27 cellular contexts compared by ENCODE assay signal in genomic region chr17:59421722-59422121, GRCh38.
"Had no signal": no experiment of that assay in that cellular context is flagged by ENCODE, and none has a peak within 500 bp of the region (broad histone marks: within the 10 kb centered on the region; RNA-seq: fewer than 3 reads in every experiment).

No MANE protein-coding gene starts in this region.

- H3K4me3 ChIP-seq: colonic mucosa, gastroesophageal sphincter, hepatocyte, mucosa of descending colon, pancreas, stomach, thyroid gland, vagina had no signal

- ATAC-seq: esophagus mucosa; gastroesophageal sphincter; mucosa of descending colon; natural killer cell treated with Interleukin-12 subunit alpha and Interleukin-12 subunit beta and Interleukin-15 and Interleukin-18, amount 100 ng/mL, for 72 hours; right cardiac atrium; stimulated activated naive B cell treated with anti-CD40 and anti-IgM and Interleukin-4, amounts not matched to agents 10 μg/mL and 1 μg/mL and 100 μg/mL, for 72 hours had no signal

- H3K4me3 Mint-ChIP-seq: dendritic cell treated with granulocyte-macrophage colony-stimulating factor and Interleukin-4, amounts not matched to agents 40 ng/mL and 50 ng/mL, for 4 days; endodermal cell; mesothelial cell of epicardium; naive B cell; natural killer cell treated with Interleukin-12 subunit alpha and Interleukin-12 subunit beta and Interleukin-15 and Interleukin-18, amount 100 ng/mL, for 72 hours; neural crest cell; stimulated activated naive B cell treated with anti-CD40 and anti-IgM and Interleukin-4, amounts not matched to agents 10 μg/mL and 1 μg/mL and 100 μg/mL, for 72 hours had no signal

- H3K4me1 Mint-ChIP-seq: naive B cell had no signal

- H3K4me1 ChIP-seq: colonic mucosa had no signal

- H3K27me3 ChIP-seq: colonic mucosa, gastroesophageal sphincter, hepatocyte, neutrophil, pancreas, stomach, thyroid gland, vagina had no signal

- DNase-seq: colonic mucosa; effector CD8-positive, alpha-beta T cell; endodermal cell; foreskin fibroblast; glutamatergic neuron; kidney; mesenchymal stem cell; mucosa of descending colon; naive B cell; pancreas; right cardiac atrium; stimulated activated CD4-positive, alpha-beta T cell treated with anti-CD3 and anti-CD28 coated beads, Interleukin-15, amount 100 ng/mL, for 24 hours; stimulated activated CD4-positive, alpha-beta T cell treated with anti-CD3 and anti-CD28 coated beads, Interleukin-2, amount 100 ng/mL, for 48 hours; stimulated activated naive B cell treated with anti-CD40 and anti-IgM and Interleukin-4, amounts not matched to agents 10 μg/mL and 1 μg/mL and 100 μg/mL, for 72 hours; stomach; thyroid gland had no signal

- H3K27ac Mint-ChIP-seq: dendritic cell treated with granulocyte-macrophage colony-stimulating factor and Interleukin-4, amounts not matched to agents 40 ng/mL and 50 ng/mL, for 4 days; endodermal cell; mesothelial cell of epicardium; natural killer cell treated with Interleukin-12 subunit alpha and Interleukin-12 subunit beta and Interleukin-15 and Interleukin-18, amount 100 ng/mL, for 72 hours; progenitor cell of endocrine pancreas; stimulated activated naive B cell treated with anti-CD40 and anti-IgM and Interleukin-4, amounts not matched to agents 10 μg/mL and 1 μg/mL and 100 μg/mL, for 72 hours had no signal

- H3K9me3 Mint-ChIP-seq: dendritic cell treated with granulocyte-macrophage colony-stimulating factor and Interleukin-4, amounts not matched to agents 40 ng/mL and 50 ng/mL, for 4 days; mesothelial cell of epicardium; naive B cell; natural killer cell treated with Interleukin-12 subunit alpha and Interleukin-12 subunit beta and Interleukin-15 and Interleukin-18, amount 100 ng/mL, for 72 hours; neural crest cell; stimulated activated naive B cell treated with anti-CD40 and anti-IgM and Interleukin-4, amounts not matched to agents 10 μg/mL and 1 μg/mL and 100 μg/mL, for 72 hours had no signal

- H3K27ac ChIP-seq: colonic mucosa, epithelial cell of prostate, neutrophil, vagina had no signal

- H3K9me3 ChIP-seq: colonic mucosa, gastroesophageal sphincter, mucosa of descending colon, neutrophil, pancreas, stomach, thyroid gland, vagina had no signal

- H3K36me3 Mint-ChIP-seq: mesothelial cell of epicardium; naive B cell; natural killer cell treated with Interleukin-12 subunit alpha and Interleukin-12 subunit beta and Interleukin-15 and Interleukin-18, amount 100 ng/mL, for 72 hours; stimulated activated naive B cell treated with anti-CD40 and anti-IgM and Interleukin-4, amounts not matched to agents 10 μg/mL and 1 μg/mL and 100 μg/mL, for 72 hours had no signal

- H3K36me3 ChIP-seq: colonic mucosa, gastroesophageal sphincter, neutrophil, pancreas, stomach, thyroid gland, vagina had no signal

- H3K27me3 Mint-ChIP-seq: dendritic cell treated with granulocyte-macrophage colony-stimulating factor and Interleukin-4, amounts not matched to agents 40 ng/mL and 50 ng/mL, for 4 days; naive B cell; progenitor cell of endocrine pancreas; stimulated activated naive B cell treated with anti-CD40 and anti-IgM and Interleukin-4, amounts not matched to agents 10 μg/mL and 1 μg/mL and 100 μg/mL, for 72 hours had no signal
